Comparison of ENCODE assay signal across 8 cellular contexts in the genomic region with DNA sequence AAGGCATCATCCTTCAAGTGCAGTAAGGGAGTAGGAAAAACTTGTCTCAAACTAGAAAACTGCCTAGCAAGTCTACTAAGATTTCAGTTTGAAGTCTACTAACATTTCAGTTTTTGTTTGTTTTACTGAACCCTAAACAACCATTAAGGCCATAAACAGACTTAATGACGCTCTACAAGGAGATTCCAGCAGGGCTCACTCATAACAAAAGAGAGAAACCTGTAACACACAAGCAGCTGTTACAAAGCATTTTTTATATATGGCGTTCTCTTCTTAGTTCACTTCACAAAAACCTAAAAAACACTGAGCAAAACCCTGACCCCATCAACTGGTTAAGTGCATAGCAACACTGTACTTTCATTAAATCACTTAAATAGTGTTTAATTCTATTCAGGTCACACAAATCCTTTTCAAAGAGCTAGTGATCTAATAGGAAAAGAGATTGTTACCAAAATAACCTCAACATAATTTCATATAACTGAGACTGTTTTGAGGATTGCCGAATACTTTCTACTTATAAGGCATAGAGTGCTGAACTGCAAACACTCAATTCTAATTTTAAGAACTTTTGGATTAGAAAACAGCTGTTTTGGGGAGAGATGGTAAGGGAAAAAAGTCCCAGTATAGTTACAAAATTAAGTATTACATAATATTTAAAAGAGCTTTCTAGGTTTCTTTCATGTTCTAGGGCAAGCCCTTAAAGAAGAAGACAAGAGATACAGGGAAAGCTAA. TPM values are rescaled to one million over a fixed set of nuclear protein-coding genes. Genes with fewer than 3 reads are reported as not detected.
DNase-seq lines count a peak whose midpoint lies in the region; ATAC-seq, FAIRE-seq and TF ChIP-seq lines count a peak whose summit lies in the region.

No MANE protein-coding gene starts in this region.

- H3K27ac Mint-ChIP-seq in CD4-positive, alpha-beta T cell: peak overlapping the region; percentile 96

- peaks cover 58% of the 10 kb centered on the region for H3K79me2 ChIP-seq in HepG2 (ENCODE audit: insufficient read depth, low read length)

- no peaks in the 10 kb centered on the region for H3K27me3 Mint-ChIP-seq in CD4-positive, alpha-beta T cell

- no peak for TF ChIP-seq RAD21 in HepG2 (CRISPR knock-in tag; IDR thresholded peaks at IDR 0.05)

- no peaks in the 10 kb centered on the region for H3K27me3 ChIP-seq in CD4-positive, alpha-beta T cell (ENCODE audit: control insufficient read depth, insufficient read depth, low read length)
- H3K27me3 ChIP-seq in HepG2 (ENCODE audit: control insufficient read depth in 1 of 2, insufficient read depth in 2 of 2, low read length in 2 of 2) (no peaks in the 10 kb centered on the region; a peak in 1 of 5 replicates), transverse colon (no peaks in the 10 kb centered on the region)

- H3K4me1 Mint-ChIP-seq in CD4-positive, alpha-beta T cell (ENCODE audit: low read depth): peaks cover 20% of the 10 kb centered on the region

- no peaks in the 10 kb centered on the region for H3K9me3 ChIP-seq in CD4-positive, alpha-beta T cell (ENCODE audit: control insufficient read depth, low read length)
- H3K9me3 ChIP-seq in HepG2 (ENCODE audit: low read length) (no peaks in the 10 kb centered on the region), transverse colon (no peaks in the 10 kb centered on the region)

- 13% methylated on average over 3 of the region's 3 CpGs for WGBS in HepG2 (ENCODE audit: low lambda C conversion rate)
- WGBS in transverse colon (ENCODE audit: low coverage in 1 of 2), 2 donors: 9 to 15% methylated on average over 3 of the region's 3 CpGs

- H3K4me3 ChIP-seq in HepG2 (replicated peaks in 1 of 3; ENCODE audit: insufficient read depth in 1 of 3, low read depth in 2 of 3, low read length in 3 of 3) (peak overlapping the region; percentile 77 to 89 (median 84); a peak in 5 of 6 replicates), transverse colon (peak overlapping the region; percentile 51 to 89 (median 82))

- no peak for TF ChIP-seq CTCF in CD4-positive, alpha-beta T cell (IDR thresholded peaks at IDR 0.05)
- TF ChIP-seq CTCF in HepG2 (CRISPR knock-in tag; IDR thresholded peaks at IDR 0.05) (no peak), transverse colon (IDR thresholded peaks at IDR 0.05) (no peak)

- TF ChIP-seq POLR2A in HepG2 (IDR thresholded peaks at IDR 0.05; ENCODE audit: insufficient read depth in 1 of 2, low read depth in 2 of 2, low read length in 2 of 2): no peak
- no peak for TF ChIP-seq POLR2A in transverse colon (IDR thresholded peaks at IDR 0.05)

- H3K36me3 ChIP-seq in HepG2 (replicated peaks in 1 of 2; ENCODE audit: control insufficient read depth in 1 of 2, insufficient read depth in 2 of 2, low read length in 2 of 2) (no peaks in the 10 kb centered on the region), transverse colon (no peaks in the 10 kb centered on the region)

- H3K9ac ChIP-seq in HepG2 (ENCODE audit: insufficient read depth, low read depth, low read length): peak overlapping the region; percentile 75

- FAIRE-seq in HepG2 (lab: Jason Lieb, UNC): no peak

- no peak for TF ChIP-seq EP300 in HepG2 (IDR thresholded peaks at IDR 0.05; ENCODE audit: low read depth in 2 of 2, low read length in 2 of 2)
- no peak for TF ChIP-seq EP300 in HepG2 (CRISPR knock-in tag; IDR thresholded peaks at IDR 0.05; ENCODE audit: borderline replicate concordance)
- TF ChIP-seq EP300 in transverse colon (IDR thresholded peaks at IDR 0.05; ENCODE audit: low read depth): no peak

- peak overlapping the region; percentile 75 for H3K4me2 ChIP-seq in HepG2 (ENCODE audit: low read depth, low read length)

- H2AFZ ChIP-seq in HepG2 (ENCODE audit: low read length): no peak overlapping the region

- BruUV-seq in HepG2 (replicated peaks; lab: Mats Ljungman, UMichigan): TSS peak; percentile 68

- DNase-seq in CD4-positive, alpha-beta T cell: no peak
- DNase-seq in HuH-7 (ENCODE audit: low spot score) (peak; percentile 34), astrocyte of the hippocampus (ENCODE audit: low read depth, low spot score) (peak; percentile 47), HepG2 (ENCODE audit: low spot score) (no peak), transverse colon (no peak), NCI-H1930 (lab: John Stamatoyannopoulos, UW) (no peak), NCI-H1092 treated with DMSO at 0.1 percent for 48 hours (lab: John Stamatoyannopoulos, UW) (no peak)

- CTCF ChIA-PET in CD4-positive, alpha-beta T cell (lab: Charles Lee): no interaction called here
- CTCF ChIA-PET in HepG2 (lab: Yijun Ruan, JAX; ENCODE audit: low intra/inter-chr PET ratio, low total read pairs): no interaction called here

- no peaks in the 10 kb centered on the region for H3K9me3 Mint-ChIP-seq in CD4-positive, alpha-beta T cell

- no peak for ATAC-seq in CD4-positive, alpha-beta T cell (ENCODE audit: poor library complexity)
- ATAC-seq in HepG2 (no peak), GM19463 (IDR thresholded peaks at IDR 0.05; ENCODE audit: unreplicated experiment) (no peak)

- H3K27ac ChIP-seq in CD4-positive, alpha-beta T cell (ENCODE audit: low read depth, low read length): no peak overlapping the region
- H3K27ac ChIP-seq in HepG2 (ENCODE audit: extremely low read length, insufficient read depth, low read length) (peak overlapping the region; percentile 98), transverse colon (peak overlapping the region; percentile 94 to 100 (median 98))

- peak overlapping the region; percentile 95 for H3K4me3 Mint-ChIP-seq in CD4-positive, alpha-beta T cell

- H3K4me1 ChIP-seq in HepG2 (ENCODE audit: insufficient read depth, low read length) (peaks cover 46% of the 10 kb centered on the region), transverse colon (peaks cover 0 to 26% (median 22%) of the 10 kb centered on the region in 4 donors)

- H3K36me3 Mint-ChIP-seq in CD4-positive, alpha-beta T cell (ENCODE audit: low read depth): peaks cover 17% of the 10 kb centered on the region

- POLR2A ChIA-PET in CD4-positive, alpha-beta T cell (lab: Charles Lee): interaction anchor here (2.8 kb wide), 1 partner anchor 342 kb away, joined by 19 read pairs; a partner anchor contains a TSS
- POLR2A ChIA-PET in HepG2 (lab: Yijun Ruan, JAX): no interaction called here

- 0 out of 2 replicates have a peak, but pooled peaks cover 11% of the 10 kb centered on the region for H4K20me1 ChIP-seq in HepG2 (ENCODE audit: insufficient read depth, low read length)

- in situ Hi-C loops in HepG2 (cut with HindIII; ENCODE audit: extremely low pct_ligation_motif_present, low pct_unique_long_range_greater_than_20kb) (no loop called here), transverse colon (cut with MboI; ENCODE audit: low pct_ligation_motif_present in 1 of 4, low pct_unique_long_range_greater_than_20kb in 1 of 4, low sequenced_read_pairs in 3 of 4) (loop anchor here (25.0 kb wide), 3 partner anchors 235 to 460 kb away; no protein-coding TSS in a partner anchor)

- intact Hi-C loops in CD4-positive, alpha-beta T cell (cut with DNase I, micrococcal nuclease): loop anchor here (5.0 to 10.0 kb wide), 6 partner anchors 175 to 1130 kb away; a partner anchor contains a TSS
- intact Hi-C loops in HepG2 (cut with micrococcal nuclease; ENCODE audit: unreplicated experiment): no loop called here
- intact Hi-C loops in transverse colon (cut with DNase I; ENCODE audit: low total_unique reads): no loop called here

TF ChIP-seq in HepG2, 621 proteins besides CTCF, POLR2A, EP300 and RAD21:
- no peak for TF ChIP-seq ZNF672 (CRISPR knock-in tag; IDR thresholded peaks at IDR 0.05)
- TF ChIP-seq HMGA1 (CRISPR knock-in tag; conservative IDR thresholded peaks at IDR 0.05): no peak
- no peak for TF ChIP-seq ZNF776 (CRISPR knock-in tag; IDR thresholded peaks at IDR 0.05)
- TF ChIP-seq EHMT2 (IDR thresholded peaks at IDR 0.05; ENCODE audit: borderline replicate concordance, low read depth, low read length): no peak
- TF ChIP-seq TRIM24 (CRISPR knock-in tag; IDR thresholded peaks at IDR 0.05): no peak

RNA-seq across cellular contexts. Expression of a gene that starts 1.5 kb away (rescaled TPM):
- total RNA-seq in CD4-positive, alpha-beta T cell: 1 to 10 TPM; 4.0 to 5.4 TPM
- total RNA-seq in HepG2 (2016; rRNA removed; fragmentation: Illumina TruSeq; extraction: Trizol) (22.3 and 28.9 TPM in 2 replicates), transverse colon (10 to 100 TPM; 21.4 to 42.2 (median 30.5) TPM)
- total RNA-seq in HepG2 (2016; cell fraction: cytosol; rRNA removed; fragmentation: Illumina TruSeq; extraction: Trizol; ENCODE audit: low read depth): 29.6 and 35.2 TPM in 2 replicates
- total RNA-seq in HepG2 (2016; cell fraction: insoluble cytoplasmic fraction; rRNA removed; fragmentation: Illumina TruSeq; extraction: Trizol): 20.5 and 28.3 TPM in 2 replicates
- total RNA-seq in HepG2 (2016; cell fraction: membrane; rRNA removed; fragmentation: Illumina TruSeq; extraction: Trizol): 23.3 and 27.3 TPM in 2 replicates
- total RNA-seq in HepG2 (2016; cell fraction: nucleus; rRNA removed; fragmentation: Illumina TruSeq; extraction: Trizol): 24.2 and 34.7 TPM in 2 replicates
- polyA plus RNA-seq in HepG2 (2011; rRNA removed): 14.6 and 16.5 TPM in 2 replicates
- polyA plus RNA-seq in HepG2 (2011; cell fraction: cytosol; rRNA removed): 8.0 and 10.4 TPM in 2 replicates
- polyA plus RNA-seq in HepG2 (2011; cell fraction: nucleus; rRNA removed): 16.4 TPM in 2 replicates
- 14.5 and 15.0 TPM in 2 replicates for polyA plus RNA-seq in HepG2 (2012)
- polyA plus RNA-seq in HepG2 (2016; cell fraction: cytosol; fragmentation: Illumina TruSeq; extraction: Trizol; ENCODE audit: low read depth): 3.2 and 3.4 TPM in 2 replicates
- 9.9 and 10.3 TPM in 2 replicates for polyA plus RNA-seq in HepG2 (2016; cell fraction: insoluble cytoplasmic fraction; fragmentation: Illumina TruSeq; extraction: Trizol; ENCODE audit: low read depth)
- polyA plus RNA-seq in HepG2 (2016; cell fraction: membrane; fragmentation: Illumina TruSeq; extraction: Trizol; ENCODE audit: low read depth): 6.4 and 6.5 TPM in 2 replicates
- 20.1 and 22.3 TPM in 2 replicates for polyA plus RNA-seq in HepG2 (2016; cell fraction: nucleus; fragmentation: Illumina TruSeq; extraction: Trizol; ENCODE audit: insufficient read depth, low read depth)
- polyA minus RNA-seq in HepG2 (2011; rRNA and poly(A)+ RNA removed; ENCODE audit: low replicate concordance): 23.0 and 50.3 TPM in 2 replicates
- polyA minus RNA-seq in HepG2 (2011; cell fraction: cytosol; rRNA and poly(A)+ RNA removed): 20.0 and 21.6 TPM in 2 replicates
- 41.8 and 43.5 TPM in 2 replicates for polyA minus RNA-seq in HepG2 (2011; cell fraction: nucleus; rRNA and poly(A)+ RNA removed)

Comparison
In these comparisons a context has a peak if more than half of its experiments do, and no peak if none do; other contexts are left out.
1. DNase-seq: peak in HuH-7 (single experiment) and astrocyte of the hippocampus (single experiment); none in CD4-positive, alpha-beta T cell (0 of 10), HepG2 (single experiment), transverse colon (single experiment), NCI-H1930 (0 of 2) and NCI-H1092 treated with DMSO at 0.1 percent for 48 hours (single experiment).
2. intact Hi-C loops: an anchor here in CD4-positive, alpha-beta T cell (5.0 to 10.0 kb wide); none called in HepG2 and transverse colon.